16 cellular contexts compared by ENCODE assay signal in the genomic region with DNA sequence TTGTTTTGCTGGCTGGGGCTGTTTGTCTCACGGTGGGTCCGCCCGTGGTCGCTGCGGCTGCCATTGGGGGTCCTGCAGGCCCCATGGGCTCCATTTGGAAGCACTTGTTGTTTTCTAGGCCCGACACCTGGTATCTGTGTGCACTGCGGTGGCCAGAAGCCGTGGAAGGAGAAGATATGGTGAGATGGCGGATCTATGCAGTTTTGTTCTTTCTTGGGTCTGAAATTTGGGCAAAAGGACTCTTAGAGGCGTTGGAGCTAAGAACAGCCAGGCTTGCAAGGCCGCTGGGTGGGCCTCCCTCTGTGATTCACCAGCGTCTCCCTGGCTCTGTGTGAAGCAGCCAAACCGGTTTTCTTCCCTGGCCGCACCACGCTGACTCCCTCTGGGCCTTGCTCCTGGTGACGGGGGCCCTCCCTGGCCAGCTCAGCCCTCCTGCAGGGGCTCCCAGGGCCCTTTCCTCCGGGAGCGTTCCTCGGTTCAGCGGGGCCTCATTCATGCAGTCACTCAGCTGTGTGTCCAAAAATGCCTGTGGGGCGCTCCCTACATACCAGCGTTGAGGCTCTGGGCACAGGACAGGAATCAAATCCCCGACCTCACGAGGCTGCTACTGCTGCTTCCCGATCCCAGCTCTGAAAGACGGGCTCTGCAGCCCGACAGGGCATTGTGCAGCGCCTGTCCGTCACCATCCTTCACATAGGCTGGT.
DNase-seq lines count a peak whose midpoint lies in the region; ATAC-seq and TF ChIP-seq lines count a peak whose summit lies in the region.
"Had no signal": no experiment of that assay in that cellular context is flagged by ENCODE, and none has a peak within 500 bp of the region (broad histone marks: within the 10 kb centered on the region; RNA-seq: fewer than 3 reads in every experiment).

No MANE protein-coding gene starts in this region.

- TF ChIP-seq CTCF in left lung (IDR thresholded peaks at IDR 0.05) (no peak), spleen (IDR thresholded peaks at IDR 0.05 in 8 of 11, conservative IDR thresholded peaks at IDR 0.05 in 3 of 11) (no peak), testis (IDR thresholded peaks at IDR 0.05) (no peak)

- ATAC-seq in left lung: peak; percentile 91
- no peak for ATAC-seq in GM18909 (IDR thresholded peaks at IDR 0.05; ENCODE audit: poor library complexity, unreplicated experiment)
- no peak for ATAC-seq in GM18868 (IDR thresholded peaks at IDR 0.05; ENCODE audit: unreplicated experiment)

- peaks cover 0 to 5% of the 10 kb centered on the region in 2 donors for H3K27me3 ChIP-seq in left lung
- peaks cover 0 to 4% (median 0%) of the 10 kb centered on the region in 7 donors for H3K27me3 ChIP-seq in spleen (replicated peaks in 1 of 7)
- no peaks in the 10 kb centered on the region for H3K27me3 ChIP-seq in testis
- H3K27me3 ChIP-seq: adrenal gland, right atrium auricular region had no signal

- H3K27ac ChIP-seq in left lung: no peak overlapping the region
- no peak overlapping the region for H3K27ac ChIP-seq in spleen
- no peak overlapping the region for H3K27ac ChIP-seq in testis
- H3K27ac ChIP-seq: adrenal gland, right atrium auricular region had no signal

- 71 to 77% (median 73%) methylated on average over 17 to 29 of the region's 29 CpGs for WGBS in spleen, 5 donors
- 87 to 88% methylated on average over 25 to 29 of the region's 29 CpGs for WGBS in testis, 2 donors

- H3K4me3 ChIP-seq in left lung (no peak overlapping the region), spleen (no peak overlapping the region), testis (no peak overlapping the region)
- H3K4me3 ChIP-seq: adrenal gland, right atrium auricular region had no signal

- H3K4me1 ChIP-seq in left lung: peaks cover 0 to 2% of the 10 kb centered on the region in 2 donors
- H3K4me1 ChIP-seq in spleen: no peaks in the 10 kb centered on the region
- H3K4me1 ChIP-seq in testis: no peaks in the 10 kb centered on the region
- H3K4me1 ChIP-seq: right atrium auricular region had no signal

- intact Hi-C loops in left lung (cut with DNase I): no loop called here
- intact Hi-C loops in spleen (cut with DNase I; ENCODE audit: low total_unique reads): no loop called here
- intact Hi-C loops in testis (cut with DNase I; ENCODE audit: low total_unique reads): no loop called here

- TF ChIP-seq POLR2A in spleen (IDR thresholded peaks at IDR 0.05) (no peak), testis (IDR thresholded peaks at IDR 0.05) (no peak)

- H3K36me3 ChIP-seq in left lung (no peaks in the 10 kb centered on the region), spleen (no peaks in the 10 kb centered on the region), testis (ENCODE audit: low read depth, missing control alignments) (no peaks in the 10 kb centered on the region)
- H3K36me3 ChIP-seq: adrenal gland, right atrium auricular region had no signal

- H3K9me3 ChIP-seq in left lung (no peaks in the 10 kb centered on the region), spleen (no peaks in the 10 kb centered on the region), testis (no peaks in the 10 kb centered on the region)
- H3K9me3 ChIP-seq: adrenal gland, right atrium auricular region had no signal

- DNase-seq in HT-29 (ENCODE audit: low spot score) (peak; percentile 96), astrocyte of the hippocampus (ENCODE audit: low read depth, low spot score) (peak; percentile 18), left lung (peak in 1 of 2 donors; percentile 72), spleen (peak; percentile 66), testis (no peak)
- DNase-seq in stimulated activated CD4-positive, alpha-beta T cell treated with anti-CD3 and anti-CD28 coated beads, Interleukin-15, amount 100 ng/mL, for 24 hours: no peak
- DNase-seq: adrenal gland; C1 segment of cervical spinal cord; cortex of kidney; GF-D8; Kasumi-1; NCI-H187 treated with DMSO at 0.1 percent for 48 hours; stimulated activated naive CD4-positive, alpha-beta T cell had no signal

Comparison
In these comparisons a context has a peak if more than half of its experiments do, and no peak if none do; other contexts are left out.
1. DNase-seq: peak in HT-29 (single experiment), astrocyte of the hippocampus (single experiment) and spleen (single experiment); none in testis (single experiment) and stimulated activated CD4-positive, alpha-beta T cell treated with anti-CD3 and anti-CD28 coated beads, Interleukin-15, amount 100 ng/mL, for 24 hours (single experiment).